ENCODE assay signal across 8 cellular contexts in genomic region chr20:45293041-45294002, GRCh38.
DNase-seq lines count a peak whose midpoint lies in the region; ATAC-seq lines count a peak whose summit lies in the region.

No MANE protein-coding gene starts in this region.

- ATAC-seq in GM21825 (IDR thresholded peaks at IDR 0.05; ENCODE audit: unreplicated experiment), result peak; percentile 50
- no peak for ATAC-seq in GM21717 (IDR thresholded peaks at IDR 0.05; ENCODE audit: unreplicated experiment)

- H3K27ac ChIP-seq in caudate nucleus (ENCODE audit: low read depth, low read length), result no peak overlapping the region

- peak; percentile 81 for DNase-seq in Ammon's horn (ENCODE audit: low spot score)
- peak; percentile 55 for DNase-seq in NCI-H2029 treated with DMSO at 0.1 percent for 48 hours (lab: John Stamatoyannopoulos, UW)
- DNase-seq in activated CD4-positive, CD25-positive, alpha-beta regulatory T cell treated with anti-CD3 and anti-CD28 coated beads, Interleukin-2, amount 50 U/mL, for 16 hours (ENCODE audit: low read depth, low spot score), result peak; percentile 61
- DNase-seq in caudate nucleus (lab: John Stamatoyannopoulos, UW), result peak in 52 of 61 donors; percentile 7 to 78 (median 46)
- peak; percentile 91 for DNase-seq in islet precursor cell
- DNase-seq in stimulated activated CD4-positive, alpha-beta T cell treated with anti-CD3 and anti-CD28 coated beads, Interleukin-12 subunit alpha, Interleukin-12 subunit beta, amount 100 ng/mL, for 4 hours, result peak; percentile 86
